12 cellular contexts compared by ENCODE assay signal in genomic region chr3:185613016-185613415, GRCh38.
"Had no signal": no experiment of that assay in that cellular context is flagged by ENCODE, and none has a peak within 500 bp of the region (broad histone marks: within the 10 kb centered on the region; RNA-seq: fewer than 3 reads in every experiment).

No MANE protein-coding gene starts in this region.

- H3K27me3 ChIP-seq: cardiac muscle cell, heart left ventricle, pancreas had no signal

- FAIRE-seq: colon, endothelial cell of umbilical vein, frontal cortex, keratinocyte, pancreas had no signal

- H3K27ac ChIP-seq: cardiac muscle cell, heart left ventricle, pancreas had no signal

- H3K4me3 Mint-ChIP-seq: activated CD8-positive, alpha-beta T cell treated with anti-CD3 and anti-CD28 coated beads, Interleukin-2, amount 10 ng/mL, durations not matched to agents 7 days and 5 days had no signal

- H3K4me1 ChIP-seq: heart left ventricle, pancreas had no signal

- H3K9ac ChIP-seq: SK-N-SH had no signal

- H3K4me2 ChIP-seq: SK-N-SH had no signal

- H3K27ac Mint-ChIP-seq: activated CD8-positive, alpha-beta T cell treated with anti-CD3 and anti-CD28 coated beads, Interleukin-2, amount 10 ng/mL, durations not matched to agents 7 days and 5 days had no signal

- H3K4me3 ChIP-seq: cardiac muscle cell, heart left ventricle, pancreas had no signal

- ATAC-seq: activated CD4-positive, CD25-positive, alpha-beta regulatory T cell treated with anti-CD3 and anti-CD28 coated beads, Interleukin-2, amount 50 U/mL, for 24 hours; activated CD8-positive, alpha-beta T cell treated with anti-CD3 and anti-CD28 coated beads, Interleukin-2, amount 10 ng/mL, durations not matched to agents 7 days and 5 days; heart left ventricle; pancreas; stimulated activated naive CD8-positive, alpha-beta T cell treated with anti-CD3 and anti-CD28 coated beads, Interleukin-15, Interleukin-2, amounts not matched to agents 100 U/mL and 50 U/mL, for 24 hours had no signal

- DNase-seq: activated CD8-positive, alpha-beta T cell treated with anti-CD3 and anti-CD28 coated beads, Interleukin-2, amount 10 ng/mL, durations not matched to agents 7 days and 5 days; heart left ventricle; pancreas; SK-N-SH; stimulated activated CD4-positive, alpha-beta T cell treated with anti-CD3 and anti-CD28 coated beads, Interleukin-2, amount 100 ng/mL, for 48 hours; stimulated activated naive CD8-positive, alpha-beta T cell treated with anti-CD3 and anti-CD28 coated beads, Interleukin-15, Interleukin-2, amounts not matched to agents 100 U/mL and 50 U/mL, for 24 hours had no signal

- H3K9me3 ChIP-seq: heart left ventricle, pancreas, SK-N-SH had no signal
